ENCODE assay signal across 8 cellular contexts in the genomic region with DNA sequence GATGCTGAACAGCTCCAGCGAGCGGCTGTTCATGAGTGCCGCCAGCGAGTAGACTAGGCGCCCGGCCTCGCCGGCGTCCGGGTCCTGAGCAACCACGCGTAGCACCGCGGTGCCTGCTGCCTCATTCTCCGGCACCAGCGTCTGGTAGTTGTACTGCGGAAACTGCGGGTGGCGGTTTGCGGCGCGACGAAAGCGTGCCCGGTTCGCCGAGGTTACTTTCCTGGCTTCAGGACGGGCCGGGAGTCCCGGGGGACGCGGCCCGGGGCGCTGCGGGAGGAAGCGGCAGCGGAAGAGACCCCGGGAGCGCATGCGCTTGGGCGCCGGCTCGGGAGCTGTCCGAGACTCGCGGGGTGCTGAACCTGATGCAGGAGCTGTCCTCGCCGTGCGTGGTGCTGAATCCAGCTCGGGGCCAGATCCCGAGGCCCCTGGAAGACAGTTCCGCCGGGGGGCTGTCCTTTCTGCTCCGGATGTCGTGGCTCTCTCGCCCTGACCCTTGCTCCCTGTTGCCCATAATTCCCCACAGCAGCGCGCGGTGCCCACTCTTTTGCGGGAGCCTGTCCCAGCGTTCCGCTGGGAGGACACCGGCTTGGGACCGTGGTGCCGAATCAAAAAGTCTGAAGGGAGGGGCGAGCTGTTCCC. TPM values are rescaled to one million over a fixed set of nuclear protein-coding genes. Genes with fewer than 3 reads are reported as not detected.
DNase-seq lines count a peak whose midpoint lies in the region; ATAC-seq and TF ChIP-seq lines count a peak whose summit lies in the region.

No MANE protein-coding gene starts in this region.

- H3K27me3 Mint-ChIP-seq in activated CD4-positive, alpha-beta T cell treated with anti-CD3 and anti-CD28 coated beads for 36 hours, result peaks cover 28% of the 10 kb centered on the region

- peak overlapping the region; percentile 35 for H3K4me3 Mint-ChIP-seq in activated CD4-positive, alpha-beta T cell treated with anti-CD3 and anti-CD28 coated beads for 36 hours

- no peaks in the 10 kb centered on the region for H3K9me3 Mint-ChIP-seq in activated CD4-positive, alpha-beta T cell treated with anti-CD3 and anti-CD28 coated beads for 36 hours (ENCODE audit: low read depth)

- H3K4me3 ChIP-seq in choroid plexus epithelial cell (ENCODE audit: low read depth, low read length), result peak overlapping the region; percentile 55

- DNase-seq in SIG-M5 treated with dmso at 0.1 percent for 504 hours (lab: John Stamatoyannopoulos, UW; ENCODE audit: unreplicated experiment) (peak; percentile 57), SIG-M5 (lab: John Stamatoyannopoulos, UW) (no peak), choroid plexus epithelial cell (ENCODE audit: low read depth) (peak; percentile 67), left kidney (ENCODE audit: low read depth, low spot score) (peak; percentile 83), NCI-H82 (lab: John Stamatoyannopoulos, UW) (no peak)
- peak; percentile 87 for DNase-seq in activated CD4-positive, alpha-beta T cell treated with anti-CD3 and anti-CD28 coated beads for 36 hours
- DNase-seq in stimulated activated CD4-positive, alpha-beta T cell treated with anti-CD3 and anti-CD28 coated beads, Interleukin-4, amount 100 ng/mL, for 4 hours, result peak; percentile 54 to 72

- POLR2A ChIA-PET in activated CD4-positive, alpha-beta T cell treated with anti-CD3 and anti-CD28 coated beads for 36 hours (lab: Charles Lee), result interaction anchor here (0.7 to 0.9 kb wide), 2 partner anchors 10 to 60 kb away, joined by 3 to 5 read pairs; no protein-coding TSS in a partner anchor

- no peak for TF ChIP-seq CTCF in choroid plexus epithelial cell (conservative IDR thresholded peaks at IDR 0.05; ENCODE audit: low read depth, low read length)

- H3K4me1 Mint-ChIP-seq in activated CD4-positive, alpha-beta T cell treated with anti-CD3 and anti-CD28 coated beads for 36 hours, result peaks cover 16% of the 10 kb centered on the region

- no peak for ATAC-seq in activated CD4-positive, alpha-beta T cell treated with anti-CD3 and anti-CD28 coated beads for 36 hours
- no peak for ATAC-seq in GM18873 (IDR thresholded peaks at IDR 0.05; ENCODE audit: low FRiP score, unreplicated experiment)

- no peak overlapping the region for H3K27ac Mint-ChIP-seq in activated CD4-positive, alpha-beta T cell treated with anti-CD3 and anti-CD28 coated beads for 36 hours

- intact Hi-C loops in activated CD4-positive, alpha-beta T cell treated with anti-CD3 and anti-CD28 coated beads for 36 hours (cut with DNase I, micrococcal nuclease), result loop anchor here in 1 of 2 experiments (5.0 kb wide), 1 partner anchor 811 kb away; a partner anchor contains a TSS

- peaks cover 4% of the 10 kb centered on the region for H3K36me3 Mint-ChIP-seq in activated CD4-positive, alpha-beta T cell treated with anti-CD3 and anti-CD28 coated beads for 36 hours (ENCODE audit: low read depth)

- CTCF ChIA-PET in activated CD4-positive, alpha-beta T cell treated with anti-CD3 and anti-CD28 coated beads for 36 hours (lab: Charles Lee), result interaction anchor here (0.9 to 1.3 kb wide), 3 partner anchors 22 to 222 kb away, joined by 3 to 5 read pairs (median 3); a partner anchor contains a TSS

RNA-seq across cellular contexts. Expression of a gene that starts 1.1 kb away (rescaled TPM):
- total RNA-seq in activated CD4-positive, alpha-beta T cell treated with anti-CD3 and anti-CD28 coated beads for 36 hours, result 1 to 10 TPM; 7.9 to 8.1 TPM

RNA-seq across cellular contexts. Expression of a gene that starts 24.1 kb away (rescaled TPM):
- 10 to 100 TPM; 61.0 to 67.3 TPM for total RNA-seq in activated CD4-positive, alpha-beta T cell treated with anti-CD3 and anti-CD28 coated beads for 36 hours

RNA-seq across cellular contexts. Expression of a gene that starts 26.4 kb away (rescaled TPM):
- total RNA-seq in activated CD4-positive, alpha-beta T cell treated with anti-CD3 and anti-CD28 coated beads for 36 hours, result 10 to 100 TPM; 35.0 to 38.5 TPM

RNA-seq across cellular contexts. Expression of a gene that starts 40.1 kb away (rescaled TPM):
- under 1 TPM in 1 of 2 experiments, not detected in 1; 0.30 TPM for total RNA-seq in activated CD4-positive, alpha-beta T cell treated with anti-CD3 and anti-CD28 coated beads for 36 hours

RNA-seq across cellular contexts. Expression of a gene that starts 52.2 kb away (rescaled TPM):
- 100 to 1,000 TPM; 205 to 231 TPM for total RNA-seq in activated CD4-positive, alpha-beta T cell treated with anti-CD3 and anti-CD28 coated beads for 36 hours

Comparison
In these comparisons a context has a peak if more than half of its experiments do, and no peak if none do; other contexts are left out.
1. DNase-seq: peak in SIG-M5 treated with dmso at 0.1 percent for 504 hours (single experiment), activated CD4-positive, alpha-beta T cell treated with anti-CD3 and anti-CD28 coated beads for 36 hours (single experiment), choroid plexus epithelial cell (single experiment), left kidney (single experiment) and stimulated activated CD4-positive, alpha-beta T cell treated with anti-CD3 and anti-CD28 coated beads, Interleukin-4, amount 100 ng/mL, for 4 hours (2 of 2); none in SIG-M5 (single experiment) and NCI-H82 (single experiment).